1 cellular context compared by ENCODE assay signal in genomic region chr4:113080050-113080449, GRCh38.
A peak's percentile ranks its signal among the peaks of the same experiment; 100 is the strongest.
TF ChIP-seq lines count a peak whose summit lies in the region.

No MANE protein-coding gene starts in this region.

TF ChIP-seq in HepG2, 621 proteins besides CTCF, POLR2A, EP300 and RAD21 (continued from another document):
- peak; percentile 79 for TF ChIP-seq USF2 (IDR thresholded peaks at IDR 0.05; ENCODE audit: low read depth, low read length)
- peak; percentile 55; the same call in 1 of the 2 replicates for TF ChIP-seq USF2 (CRISPR knock-in tag; IDR thresholded peaks at IDR 0.05; ENCODE audit: borderline replicate concordance)
- TF ChIP-seq EEA1 (CRISPR knock-in tag; IDR thresholded peaks at IDR 0.05; ENCODE audit: borderline replicate concordance): no peak
- no peak for TF ChIP-seq ZBTB46 (CRISPR knock-in tag; IDR thresholded peaks at IDR 0.05; ENCODE audit: borderline replicate concordance)
- no peak for TF ChIP-seq ZNF543 (CRISPR knock-in tag; IDR thresholded peaks at IDR 0.05)
- no peak for TF ChIP-seq SOX13 (IDR thresholded peaks at IDR 0.05)
- peak in 1 of 2 experiments; percentile 66; a peak in 1 of 4 replicates for TF ChIP-seq SOX13 (CRISPR knock-in tag; conservative IDR thresholded peaks at IDR 0.05 in 1 of 2, IDR thresholded peaks at IDR 0.05 in 1 of 2)
- TF ChIP-seq ZNF530 (CRISPR knock-in tag; IDR thresholded peaks at IDR 0.05; ENCODE audit: low read depth): no peak
- 0 out of 2 replicates have a peak, but pooled peaks have one; percentile 21 for TF ChIP-seq ZMYM4 (CRISPR knock-in tag; IDR thresholded peaks at IDR 0.05)
- 0 out of 2 replicates have a peak, but pooled peaks have one; percentile 29 for TF ChIP-seq CEBPB (IDR thresholded peaks at IDR 0.05; ENCODE audit: borderline replicate concordance, low read depth, low read length)
- no peak for TF ChIP-seq PPARG (CRISPR knock-in tag; conservative IDR thresholded peaks at IDR 0.05)
- TF ChIP-seq THAP11 (CRISPR knock-in tag; IDR thresholded peaks at IDR 0.05): no peak
- peak; percentile 91; the same call in 1 of the 2 replicates for TF ChIP-seq RAD51 (IDR thresholded peaks at IDR 0.05; ENCODE audit: borderline replicate concordance)
- TF ChIP-seq SOX6 (IDR thresholded peaks at IDR 0.05): no peak
- TF ChIP-seq SOX6 (CRISPR knock-in tag; IDR thresholded peaks at IDR 0.05): peak; percentile 60
- no peak for TF ChIP-seq HOXA7 (CRISPR knock-in tag; IDR thresholded peaks at IDR 0.05)
- TF ChIP-seq FOXA3 (CRISPR knock-in tag; IDR thresholded peaks at IDR 0.05): peak; percentile 26; the same call in 1 of the 2 replicates
- no peak for TF ChIP-seq ZSCAN5A (CRISPR knock-in tag; IDR thresholded peaks at IDR 0.05; ENCODE audit: borderline replicate concordance)
- TF ChIP-seq REPIN1 (CRISPR knock-in tag; IDR thresholded peaks at IDR 0.05; ENCODE audit: borderline replicate concordance, low read depth): no peak
- no peak for TF ChIP-seq ZBTB26 (CRISPR knock-in tag; IDR thresholded peaks at IDR 0.05; ENCODE audit: borderline replicate concordance)
- peak; percentile 42 for TF ChIP-seq CEBPG (CRISPR knock-in tag; IDR thresholded peaks at IDR 0.05)
- peak; percentile 90 for TF ChIP-seq HNF1A (IDR thresholded peaks at IDR 0.05; ENCODE audit: low read depth)
- peak; percentile 88 for TF ChIP-seq HNF1A (CRISPR knock-in tag; IDR thresholded peaks at IDR 0.05; ENCODE audit: borderline replicate concordance)
- TF ChIP-seq PHF21A (CRISPR knock-in tag; IDR thresholded peaks at IDR 0.05): no peak
- no peak for TF ChIP-seq CENPT (CRISPR knock-in tag; IDR thresholded peaks at IDR 0.05; ENCODE audit: low read depth)
- no peak for TF ChIP-seq ZBTB49 (CRISPR knock-in tag; IDR thresholded peaks at IDR 0.05; ENCODE audit: borderline replicate concordance)
